ENCODE assay signal across 8 cellular contexts in the genomic region with DNA sequence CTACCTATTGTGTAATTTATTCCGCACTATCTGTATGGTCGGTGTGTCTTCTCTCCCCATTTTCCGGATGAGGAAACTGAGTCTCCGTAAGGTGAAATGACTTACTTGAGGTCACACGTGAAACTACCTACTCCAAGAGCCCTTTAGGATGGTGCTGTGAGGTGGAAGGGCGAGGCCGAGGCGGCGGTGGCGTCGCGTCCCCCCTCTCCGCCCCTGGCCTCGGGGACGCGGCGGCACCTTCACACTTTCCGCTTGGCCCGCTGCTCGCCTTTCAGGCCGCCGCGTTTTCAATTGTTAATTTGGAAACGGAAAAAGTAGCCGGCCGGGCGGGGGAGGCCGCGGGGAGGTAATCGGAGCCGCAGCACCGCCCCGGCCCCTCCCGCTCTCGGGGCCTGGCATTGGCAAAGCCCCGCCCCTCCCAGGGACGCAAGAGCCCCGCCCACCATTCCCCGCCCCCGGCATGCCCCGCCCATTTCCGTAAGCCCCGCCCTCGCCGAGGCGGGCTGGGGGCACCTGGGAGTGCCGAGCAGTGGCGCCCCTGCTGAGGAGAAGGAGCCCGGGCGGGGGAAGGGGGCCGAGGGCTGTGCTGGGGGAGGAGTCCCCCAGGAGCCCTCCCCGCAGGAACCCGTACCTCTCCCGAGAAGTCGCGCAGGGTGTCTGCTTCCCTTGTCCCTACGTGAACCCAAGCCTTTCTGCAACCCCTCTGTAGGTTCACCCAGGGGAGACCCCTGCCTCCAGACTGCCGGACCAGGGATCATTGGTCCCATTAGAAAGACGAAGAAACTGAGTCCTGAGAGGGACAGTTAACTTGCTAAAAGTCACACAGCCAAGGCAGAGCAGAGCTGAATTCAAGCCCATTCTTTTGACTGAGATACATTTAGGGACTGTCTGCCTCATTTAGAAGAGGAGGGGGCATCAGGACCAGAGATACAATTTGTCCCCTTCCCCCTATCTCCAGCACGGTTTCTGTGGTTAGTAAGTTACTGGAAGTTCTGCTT. TPM values are rescaled to one million over a fixed set of nuclear protein-coding genes. Genes with fewer than 3 reads are reported as not detected.
DNase-seq lines count a peak whose midpoint lies in the region; TF ChIP-seq lines count a peak whose summit lies in the region.

No MANE protein-coding gene starts in this region.

- H3K9me3 ChIP-seq in iPS-18a (ENCODE audit: control insufficient read depth, low read depth, low read length) (no peaks in the 10 kb centered on the region), skeletal muscle tissue (ENCODE audit: control insufficient read depth in 3 of 3, low read length in 3 of 3) (no peaks in the 10 kb centered on the region)

- peak; percentile 42 for DNase-seq in NK-92 (lab: John Stamatoyannopoulos, UW; ENCODE audit: unreplicated experiment)
- no peak for DNase-seq in NK-92 treated with Interleukin-12 subunit alpha and Interleukin-12 subunit beta, amount 100 ng/mL, for 24 hours (lab: John Stamatoyannopoulos, UW)
- peak; percentile 83 for DNase-seq in KBM-7
- peak; percentile 86 for DNase-seq in T-helper 9 cell
- DNase-seq in astrocyte of the spinal cord (ENCODE audit: low read depth, low spot score): peak; percentile 71
- no peak for DNase-seq in cerebellar cortex (ENCODE audit: low spot score)

- no peak overlapping the region for H3K27ac ChIP-seq in iPS-18a (ENCODE audit: low read length)
- peak overlapping the region; percentile 81 for H3K27ac ChIP-seq in skeletal muscle tissue (ENCODE audit: low read depth, low read length)

- TF ChIP-seq CTCF in astrocyte of the spinal cord (IDR thresholded peaks at IDR 0.05; ENCODE audit: low read depth, low read length): no peak

- H3K4me1 ChIP-seq in iPS-18a (ENCODE audit: control insufficient read depth, low read depth, low read length) (peaks cover 30% of the 10 kb centered on the region), skeletal muscle tissue (ENCODE audit: control insufficient read depth in 3 of 3, insufficient read depth in 3 of 3, low read length in 3 of 3) (peaks cover 50 to 76% (median 52%) of the 10 kb centered on the region in 3 donors)

- H3K9ac ChIP-seq in iPS-18a (ENCODE audit: low read length) (no peak overlapping the region), skeletal muscle tissue (ENCODE audit: low read depth in 1 of 3, low read length in 3 of 3) (peak overlapping the region; percentile 47 to 68 (median 65))

- peak overlapping the region; percentile 24 for H3K4me3 ChIP-seq in astrocyte of the spinal cord (ENCODE audit: low read depth, low read length)
- peak overlapping the region; percentile 32 for H3K4me3 ChIP-seq in iPS-18a (ENCODE audit: low read length)
- peak overlapping the region; percentile 57 to 66 (median 64) for H3K4me3 ChIP-seq in skeletal muscle tissue (ENCODE audit: low read length in 3 of 3)

- H3K36me3 ChIP-seq in iPS-18a (ENCODE audit: control insufficient read depth, low read depth, low read length) (no peaks in the 10 kb centered on the region), skeletal muscle tissue (ENCODE audit: control insufficient read depth in 3 of 3, insufficient read depth in 3 of 3, low read length in 3 of 3) (no peaks in the 10 kb centered on the region)

- in situ Hi-C loops in KBM-7 (cut with MboI; ENCODE audit: low pct_unique_long_range_greater_than_20kb, low sequenced_read_pairs): no loop called here
- in situ Hi-C loops in astrocyte of the spinal cord (cut with HindIII; ENCODE audit: low sequenced_read_pairs): no loop called here

- H3K27me3 ChIP-seq in iPS-18a (ENCODE audit: control insufficient read depth, insufficient read depth, low read length) (peaks cover 8% of the 10 kb centered on the region), skeletal muscle tissue (ENCODE audit: control insufficient read depth in 3 of 3, insufficient read depth in 3 of 3, low read length in 3 of 3) (no peaks in the 10 kb centered on the region)

RNA-seq across cellular contexts. Expression of gene KCNQ4, which starts 18.8 kb away (rescaled TPM):
- total RNA-seq in skeletal muscle tissue: 4.2 TPM

RNA-seq across cellular contexts. Expression of gene CITED4, which starts 59.8 kb away (rescaled TPM):
- 1.6 TPM for total RNA-seq in skeletal muscle tissue

Comparison
In these comparisons a context has a peak if more than half of its experiments do, and no peak if none do; other contexts are left out.
1. DNase-seq: peak in NK-92 (single experiment), KBM-7 (single experiment), T-helper 9 cell (single experiment) and astrocyte of the spinal cord (single experiment); none in NK-92 treated with Interleukin-12 subunit alpha and Interleukin-12 subunit beta, amount 100 ng/mL, for 24 hours (single experiment) and cerebellar cortex (single experiment).
2. Peak in every context shown above with its lines, with median percentiles within 50 percentile points of each other: H3K4me3 ChIP-seq.